1 cellular context compared by ENCODE assay signal in the genomic region with DNA sequence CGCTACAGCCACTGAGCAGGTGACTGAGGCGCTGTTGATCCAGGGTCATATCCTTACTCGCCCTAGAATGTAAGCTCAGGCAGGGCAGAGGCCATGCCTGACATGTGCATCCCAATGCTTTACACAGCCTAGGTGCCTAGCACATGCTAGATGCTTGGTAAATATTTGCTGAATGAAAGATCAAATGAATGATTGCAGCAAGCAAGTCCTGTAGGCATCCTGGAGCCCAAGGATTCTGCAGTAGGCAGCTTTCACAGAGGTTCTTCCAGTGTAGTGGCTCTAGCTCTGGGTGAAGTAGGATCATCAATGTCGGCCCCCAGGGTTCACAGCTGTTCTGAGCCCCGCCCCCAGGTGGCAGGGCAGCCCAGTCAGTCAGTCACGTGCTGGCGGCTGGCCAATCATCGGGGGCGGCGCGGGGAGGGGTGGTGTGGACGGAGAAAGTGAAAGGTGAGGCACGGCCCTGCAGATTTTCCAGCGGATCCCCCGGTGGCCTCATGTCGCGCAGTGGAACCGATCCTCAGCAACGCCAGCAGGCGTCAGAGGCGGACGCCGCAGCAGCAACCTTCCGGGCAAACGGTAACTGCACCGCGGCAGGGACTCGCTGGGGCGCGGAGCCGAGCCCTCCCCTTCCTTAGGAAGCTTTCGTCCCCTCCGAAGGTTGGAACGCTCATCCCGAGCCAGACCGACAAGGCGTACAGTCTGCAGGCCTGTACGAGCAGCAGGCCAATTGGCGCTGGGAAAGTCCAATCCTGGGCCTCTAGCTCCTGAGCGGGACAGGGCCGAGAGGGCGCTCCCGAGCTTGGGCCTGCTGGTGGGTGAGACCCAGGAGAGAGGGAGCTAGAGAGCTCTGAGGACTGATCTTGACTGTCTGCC.
TF ChIP-seq lines count a peak whose summit lies in the region.

Gene GALT, plus strand, starts transcription at position 465 of the 873 bp plus-strand sequence. Its CDS starts 30 bp downstream, at position 495.

TF ChIP-seq in K562, 482 proteins besides CTCF, POLR2A, EP300 and RAD21 (continued from another document and continues in another):
- TF ChIP-seq, protein P1, sequence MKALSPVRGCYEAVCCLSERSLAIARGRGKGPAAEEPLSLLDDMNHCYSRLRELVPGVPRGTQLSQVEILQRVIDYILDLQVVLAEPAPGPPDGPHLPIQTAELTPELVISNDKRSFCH (CRISPR knock-in tag; IDR thresholded peaks at IDR 0.05), result no peak
- TF ChIP-seq, protein P1 (tag; IDR thresholded peaks at IDR 0.05), result no peak
- TF ChIP-seq BRD4 (IDR thresholded peaks at IDR 0.05), result no peak
- peak; percentile 37 to 70; a peak in 3 of 4 replicates for TF ChIP-seq FOXK2 (conservative IDR thresholded peaks at IDR 0.05 in 1 of 2, IDR thresholded peaks at IDR 0.05 in 1 of 2; ENCODE audit: low read depth in 2 of 2)
- no peak for TF ChIP-seq KLF16 (IDR thresholded peaks at IDR 0.05)
- TF ChIP-seq MED1 (CRISPR knock-in tag; IDR thresholded peaks at IDR 0.05; ENCODE audit: borderline replicate concordance), result no peak
- no peak for TF ChIP-seq ZNF24 (IDR thresholded peaks at IDR 0.05)
- 0 out of 2 replicates have a peak, but pooled peaks have one; percentile 31 for TF ChIP-seq MXI1 (IDR thresholded peaks at IDR 0.05; ENCODE audit: low read depth, low read length)
- no peak for TF ChIP-seq ZNF707 (CRISPR knock-in tag; conservative IDR thresholded peaks at IDR 0.05)
- TF ChIP-seq BCL6 (CRISPR knock-in tag; IDR thresholded peaks at IDR 0.05), result no peak
- no peak for TF ChIP-seq ESRRB (CRISPR knock-in tag; IDR thresholded peaks at IDR 0.05; ENCODE audit: borderline replicate concordance)
- TF ChIP-seq NR1H2 (CRISPR knock-in tag; IDR thresholded peaks at IDR 0.05), result no peak
- TF ChIP-seq RBM39 (optimal IDR thresholded peaks at IDR 0.05; ENCODE audit: low read depth, low read length), result no peak
- TF ChIP-seq MCM5 (IDR thresholded peaks at IDR 0.05; ENCODE audit: low read depth), result no peak
- no peak for TF ChIP-seq ZNF282 (CRISPR knock-in tag; IDR thresholded peaks at IDR 0.05)
- TF ChIP-seq MECOM (CRISPR knock-in tag; IDR thresholded peaks at IDR 0.05), result no peak
- no peak for TF ChIP-seq CSDE1 (IDR thresholded peaks at IDR 0.05)
- TF ChIP-seq OTX1 (CRISPR knock-in tag; IDR thresholded peaks at IDR 0.05), result no peak
- peak; percentile 63; the same call in 1 of the 2 replicates for TF ChIP-seq MTA3 (IDR thresholded peaks at IDR 0.05; ENCODE audit: borderline replicate concordance)
- TF ChIP-seq, protein P2, sequence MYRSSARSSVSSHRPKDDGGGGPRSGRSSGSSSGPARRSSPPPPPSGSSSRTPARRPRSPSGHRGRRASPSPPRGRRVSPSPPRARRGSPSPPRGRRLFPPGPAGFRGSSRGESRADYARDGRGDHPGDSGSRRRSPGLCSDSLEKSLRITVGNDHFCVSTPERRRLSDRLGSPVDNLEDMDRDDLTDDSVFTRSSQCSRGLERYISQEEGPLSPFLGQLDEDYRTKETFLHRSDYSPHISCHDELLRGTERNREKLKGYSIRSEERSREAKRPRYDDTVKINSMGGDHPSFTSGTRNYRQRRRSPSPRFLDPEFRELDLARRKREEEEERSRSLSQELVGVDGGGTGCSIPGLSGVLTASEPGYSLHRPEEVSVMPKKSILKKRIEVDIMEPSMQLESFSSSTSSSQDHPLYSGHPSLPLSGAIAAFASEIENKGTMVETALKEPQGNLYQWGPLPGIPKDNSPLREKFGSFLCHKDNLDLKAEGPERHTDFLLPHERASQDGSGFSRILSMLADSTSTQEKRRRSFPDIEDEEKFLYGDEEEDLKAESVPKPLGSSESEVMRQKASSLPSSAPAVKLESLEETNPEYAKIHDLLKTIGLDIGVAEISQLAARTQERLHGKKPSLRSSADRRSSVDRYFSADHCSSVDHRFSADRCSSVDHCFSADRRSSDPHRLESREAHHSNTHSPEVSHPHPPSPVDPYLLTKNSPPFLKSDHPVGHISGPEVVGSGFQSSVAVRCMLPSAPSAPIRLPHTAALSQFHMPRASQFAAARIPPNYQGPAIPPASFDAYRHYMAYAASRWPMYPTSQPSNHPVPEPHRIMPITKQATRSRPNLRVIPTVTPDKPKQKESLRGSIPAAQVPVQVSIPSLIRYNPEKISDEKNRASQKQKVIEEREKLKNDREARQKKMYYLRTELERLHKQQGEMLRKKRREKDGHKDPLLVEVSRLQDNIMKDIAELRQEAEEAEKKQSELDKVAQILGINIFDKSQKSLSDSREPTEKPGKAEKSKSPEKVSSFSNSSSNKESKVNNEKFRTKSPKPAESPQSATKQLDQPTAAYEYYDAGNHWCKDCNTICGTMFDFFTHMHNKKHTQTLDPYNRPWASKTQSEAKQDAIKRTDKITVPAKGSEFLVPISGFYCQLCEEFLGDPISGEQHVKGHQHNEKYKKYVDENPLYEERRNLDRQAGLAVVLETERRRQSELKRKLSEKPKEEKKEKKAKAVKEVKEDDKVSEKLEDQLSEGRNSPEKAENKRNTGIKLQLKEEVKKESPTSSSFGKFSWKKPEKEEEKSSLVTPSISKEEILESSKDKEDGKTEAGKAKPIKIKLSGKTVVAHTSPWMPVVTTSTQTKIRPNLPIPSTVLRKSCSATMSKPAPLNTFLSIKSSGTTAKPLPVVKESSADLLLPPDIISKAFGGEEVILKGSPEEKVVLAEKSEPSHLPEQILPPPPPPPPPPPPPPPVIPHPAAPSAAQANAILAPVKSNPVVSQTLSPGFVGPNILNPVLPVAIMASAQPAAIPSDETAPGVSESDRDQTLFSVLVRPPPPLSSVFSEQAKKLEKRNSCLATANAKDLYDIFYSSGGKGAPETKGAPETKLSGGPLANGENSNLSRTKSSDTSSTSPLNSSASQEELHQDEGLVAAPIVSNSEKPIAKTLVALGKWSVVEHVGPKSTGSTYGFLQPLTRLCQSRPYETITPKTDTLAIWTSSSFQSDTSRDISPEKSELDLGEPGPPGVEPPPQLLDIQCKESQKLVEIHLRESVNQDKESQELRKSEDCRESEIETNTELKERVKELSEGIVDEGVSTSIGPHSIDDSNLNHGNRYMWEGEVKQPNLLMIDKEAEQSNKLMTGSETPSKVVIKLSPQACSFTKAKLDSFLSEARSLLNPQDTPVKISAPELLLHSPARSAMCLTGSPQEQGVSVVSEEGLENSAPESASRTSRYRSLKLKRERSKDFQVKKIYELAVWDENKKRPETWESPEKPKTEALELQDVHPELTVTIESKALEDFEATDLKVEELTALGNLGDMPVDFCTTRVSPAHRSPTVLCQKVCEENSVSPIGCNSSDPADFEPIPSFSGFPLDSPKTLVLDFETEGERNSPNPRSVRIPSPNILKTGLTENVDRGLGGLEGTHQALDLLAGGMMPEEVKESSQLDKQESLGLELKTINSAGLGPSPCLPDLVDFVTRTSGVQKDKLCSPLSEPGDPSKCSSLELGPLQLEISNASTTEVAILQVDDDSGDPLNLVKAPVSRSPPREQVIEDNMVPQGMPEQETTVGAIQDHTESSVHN (IDR thresholded peaks at IDR 0.05; ENCODE audit: borderline replicate concordance in 1 of 2, low read depth in 1 of 2), result no peak
- TF ChIP-seq NRF1 (conservative IDR thresholded peaks at IDR 0.05 in 1 of 2, IDR thresholded peaks at IDR 0.05 in 1 of 2), result peak in 1 of 2 experiments; percentile 57; a peak in 2 of 4 replicates
- TF ChIP-seq ZBTB33 (CRISPR knock-in tag; IDR thresholded peaks at IDR 0.05), result no peak
- TF ChIP-seq ZFX (CRISPR knock-in tag; IDR thresholded peaks at IDR 0.05), result peak; percentile 93
- no peak for TF ChIP-seq ZNF785 (CRISPR knock-in tag; IDR thresholded peaks at IDR 0.05)
- TF ChIP-seq ZNF717 (CRISPR knock-in tag; IDR thresholded peaks at IDR 0.05), result no peak
- TF ChIP-seq TRIM24 (IDR thresholded peaks at IDR 0.05), result no peak
- TF ChIP-seq ZNF347 (CRISPR knock-in tag; IDR thresholded peaks at IDR 0.05; ENCODE audit: low read depth), result no peak
- TF ChIP-seq PHB2 (IDR thresholded peaks at IDR 0.05; ENCODE audit: low read depth), result no peak
- TF ChIP-seq DPF2 (IDR thresholded peaks at IDR 0.05), result no peak
- TF ChIP-seq SIN3A (IDR thresholded peaks at IDR 0.05; ENCODE audit: borderline replicate concordance in 2 of 2, control insufficient read depth in 1 of 2, low read depth in 2 of 2, low read length in 2 of 2), result peak; percentile 42 to 86; a peak in 2 of 4 replicates
- TF ChIP-seq, protein P3, sequence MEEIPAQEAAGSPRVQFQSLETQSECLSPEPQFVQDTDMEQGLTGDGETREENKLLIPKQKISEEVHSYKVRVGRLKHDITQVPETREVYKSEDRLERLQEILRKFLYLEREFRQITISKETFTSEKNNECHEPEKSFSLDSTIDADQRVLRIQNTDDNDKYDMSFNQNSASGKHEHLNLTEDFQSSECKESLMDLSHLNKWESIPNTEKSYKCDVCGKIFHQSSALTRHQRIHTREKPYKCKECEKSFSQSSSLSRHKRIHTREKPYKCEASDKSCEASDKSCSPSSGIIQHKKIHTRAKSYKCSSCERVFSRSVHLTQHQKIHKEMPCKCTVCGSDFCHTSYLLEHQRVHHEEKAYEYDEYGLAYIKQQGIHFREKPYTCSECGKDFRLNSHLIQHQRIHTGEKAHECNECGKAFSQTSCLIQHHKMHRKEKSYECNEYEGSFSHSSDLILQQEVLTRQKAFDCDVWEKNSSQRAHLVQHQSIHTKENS (CRISPR knock-in tag; IDR thresholded peaks at IDR 0.05), result no peak
- TF ChIP-seq PTTG1 (tag; IDR thresholded peaks at IDR 0.05; ENCODE audit: low read depth), result no peak
- no peak for TF ChIP-seq ELF4 (CRISPR knock-in tag; IDR thresholded peaks at IDR 0.05)
- no peak for TF ChIP-seq ILF3 (IDR thresholded peaks at IDR 0.05; ENCODE audit: borderline replicate concordance)
- no peak for TF ChIP-seq ZNF431 (CRISPR knock-in tag; IDR thresholded peaks at IDR 0.05)
- no peak for TF ChIP-seq ZNF121 (CRISPR knock-in tag; conservative IDR thresholded peaks at IDR 0.05)
- no peak for TF ChIP-seq HDAC2 (IDR thresholded peaks at IDR 0.05)
- TF ChIP-seq GMEB1 (CRISPR knock-in tag; IDR thresholded peaks at IDR 0.05), result no peak
- TF ChIP-seq FOXA3 (CRISPR knock-in tag; conservative IDR thresholded peaks at IDR 0.05 in 1 of 2, IDR thresholded peaks at IDR 0.05 in 1 of 2), result 0 out of 4 replicates have a peak, but pooled peaks of 1 of the 2 experiments have one; percentile 13
- TF ChIP-seq, protein P4, sequence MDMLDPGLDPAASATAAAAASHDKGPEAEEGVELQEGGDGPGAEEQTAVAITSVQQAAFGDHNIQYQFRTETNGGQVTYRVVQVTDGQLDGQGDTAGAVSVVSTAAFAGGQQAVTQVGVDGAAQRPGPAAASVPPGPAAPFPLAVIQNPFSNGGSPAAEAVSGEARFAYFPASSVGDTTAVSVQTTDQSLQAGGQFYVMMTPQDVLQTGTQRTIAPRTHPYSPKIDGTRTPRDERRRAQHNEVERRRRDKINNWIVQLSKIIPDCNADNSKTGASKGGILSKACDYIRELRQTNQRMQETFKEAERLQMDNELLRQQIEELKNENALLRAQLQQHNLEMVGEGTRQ (CRISPR knock-in tag; IDR thresholded peaks at IDR 0.05), result peak; percentile 100
- TF ChIP-seq VEZF1 (CRISPR knock-in tag; IDR thresholded peaks at IDR 0.05), result peak; percentile 76
- TF ChIP-seq CREB1 (IDR thresholded peaks at IDR 0.05), result no peak; the same call in 1 of the 2 replicates
- no peak; the same call in 1 of the 2 replicates for TF ChIP-seq CREB1 (CRISPR knock-in tag; IDR thresholded peaks at IDR 0.05)
